Comparison of ENCODE assay signal across 1 cellular context in genomic region chr15:22877607-22878006, GRCh38.
TF ChIP-seq lines count a peak whose summit lies in the region.

No MANE protein-coding gene starts in this region.

TF ChIP-seq in HepG2, 621 proteins besides CTCF, POLR2A, EP300 and RAD21:
- TF ChIP-seq ZSCAN31 (CRISPR knock-in tag; IDR thresholded peaks at IDR 0.05; ENCODE audit: low read depth) (no peak), ZNF431 (CRISPR knock-in tag; IDR thresholded peaks at IDR 0.05; ENCODE audit: borderline replicate concordance, low read depth) (no peak), ZNF790 (CRISPR knock-in tag; IDR thresholded peaks at IDR 0.05; ENCODE audit: borderline replicate concordance) (no peak), KMT2B (CRISPR knock-in tag; IDR thresholded peaks at IDR 0.05) (no peak), SNAPC5 (CRISPR knock-in tag; IDR thresholded peaks at IDR 0.05; ENCODE audit: borderline replicate concordance) (no peak), ZNF777 (CRISPR knock-in tag; IDR thresholded peaks at IDR 0.05) (no peak), PAF1 (CRISPR knock-in tag; IDR thresholded peaks at IDR 0.05) (no peak), KDM6A (CRISPR knock-in tag; IDR thresholded peaks at IDR 0.05; ENCODE audit: low read depth) (no peak), THRA (CRISPR knock-in tag; IDR thresholded peaks at IDR 0.05; ENCODE audit: borderline replicate concordance) (no peak), ZZZ3 (CRISPR knock-in tag; IDR thresholded peaks at IDR 0.05; ENCODE audit: borderline replicate concordance) (no peak), TRIM24 (CRISPR knock-in tag; IDR thresholded peaks at IDR 0.05) (no peak), ZNF207 (IDR thresholded peaks at IDR 0.05; ENCODE audit: borderline replicate concordance) (no peak), NFIC (IDR thresholded peaks at IDR 0.05; ENCODE audit: low read length) (no peak), ZNF547 (CRISPR knock-in tag; IDR thresholded peaks at IDR 0.05) (no peak), PHF8 (CRISPR knock-in tag; IDR thresholded peaks at IDR 0.05) (no peak)
